Comparison of ENCODE assay signal across 16 cellular contexts in genomic region chr2:10575566-10576300, GRCh38.
A peak's percentile ranks its signal among the peaks of the same experiment; 100 is the strongest.
DNase-seq lines count a peak whose midpoint lies in the region; ATAC-seq, FAIRE-seq and TF ChIP-seq lines count a peak whose summit lies in the region.
"Had no signal": no experiment of that assay in that cellular context is flagged by ENCODE, and none has a peak within 500 bp of the region (broad histone marks: within the 10 kb centered on the region; RNA-seq: fewer than 3 reads in every experiment).

No MANE protein-coding gene starts in this region.

- FAIRE-seq in D721Med (lab: Jason Lieb, UNC), result no peak

- intact Hi-C loops in gastrocnemius medialis (cut with DNase I; ENCODE audit: low total_unique reads), result no loop called here
- intact Hi-C loops in activated T-helper 2 cell treated with anti-CD3 and anti-CD28 coated beads, Interferon-gamma antibody, Interleukin-2, Interleukin-4, amounts not matched to agents 10 μg/mL and 5 μg/mL and 100 μg/mL, durations not matched to agents 14 hours and 24 hours and 36 hours (cut with micrococcal nuclease), result no loop called here

- H3K4me3 Mint-ChIP-seq in activated T-helper 2 cell treated with anti-CD3 and anti-CD28 coated beads, Interferon-gamma antibody, Interleukin-2, Interleukin-4, amounts not matched to agents 10 μg/mL and 5 μg/mL and 100 μg/mL, durations not matched to agents 14 hours and 24 hours and 36 hours (ENCODE audit: low read depth), result no peak overlapping the region
- H3K4me3 Mint-ChIP-seq: memory B cell had no signal

- no peak for ATAC-seq in gastrocnemius medialis

- H3K4me3 ChIP-seq in AG04450 (ENCODE audit: low read depth, low read length), result no peak overlapping the region
- no peak overlapping the region for H3K4me3 ChIP-seq in WERI-Rb-1 (ENCODE audit: low read depth, low read length)
- no peak overlapping the region for H3K4me3 ChIP-seq in gastrocnemius medialis
- H3K4me3 ChIP-seq: colonic mucosa had no signal

- peaks cover 46% of the 10 kb centered on the region for H3K36me3 ChIP-seq in WERI-Rb-1
- peaks cover 0 to 41% of the 10 kb centered on the region in 2 donors for H3K36me3 ChIP-seq in gastrocnemius medialis
- H3K36me3 ChIP-seq: colonic mucosa had no signal

- H3K27me3 ChIP-seq in AG04450 (ENCODE audit: control insufficient read depth, insufficient read depth, low read length) (no peaks in the 10 kb centered on the region), WERI-Rb-1 (ENCODE audit: insufficient read depth, low read depth, severe bottlenecking) (no peaks in the 10 kb centered on the region), gastrocnemius medialis (no peaks in the 10 kb centered on the region)
- H3K27me3 ChIP-seq: colonic mucosa had no signal

- no peak for TF ChIP-seq POLR2A in gastrocnemius medialis (IDR thresholded peaks at IDR 0.05)

- H3K4me1 Mint-ChIP-seq in activated T-helper 2 cell treated with anti-CD3 and anti-CD28 coated beads, Interferon-gamma antibody, Interleukin-2, Interleukin-4, amounts not matched to agents 10 μg/mL and 5 μg/mL and 100 μg/mL, durations not matched to agents 14 hours and 24 hours and 36 hours (ENCODE audit: low read depth), result peaks cover 16% of the 10 kb centered on the region
- H3K4me1 Mint-ChIP-seq: memory B cell had no signal

- peak; percentile 30 for DNase-seq in AG04450 (ENCODE audit: low read depth, low spot score)
- DNase-seq in HS-5 (ENCODE audit: low read depth), result peak; percentile 93
- peak; percentile 4 for DNase-seq in amniotic stem cell (lab: John Stamatoyannopoulos, UW)
- peak; percentile 89 for DNase-seq in iris pigment epithelial cell (ENCODE audit: low read depth)
- no peak for DNase-seq in WERI-Rb-1
- no peak for DNase-seq in gastrocnemius medialis
- DNase-seq in D721Med (ENCODE audit: insufficient read length, low spot score), result no peak
- no peak for DNase-seq in activated T-helper 2 cell treated with anti-CD3 and anti-CD28 coated beads, Interferon-gamma antibody, Interleukin-2, Interleukin-4, amounts not matched to agents 10 μg/mL and 5 μg/mL and 100 μg/mL, durations not matched to agents 14 hours and 24 hours and 36 hours (ENCODE audit: low spot score)
- DNase-seq: activated CD4-positive, alpha-beta T cell treated with anti-CD3 and anti-CD28 coated beads, Interleukin-2, amount 50 U/mL, for 1 hour; activated naive CD4-positive, alpha-beta T cell; colonic mucosa; GOT3; NCI-H446 treated with DMSO at 0.1 percent for 48 hours had no signal

- H3K9me3 ChIP-seq in AG04450 (ENCODE audit: control insufficient read depth, insufficient read depth, low read length) (no peaks in the 10 kb centered on the region), WERI-Rb-1 (ENCODE audit: severe bottlenecking) (no peaks in the 10 kb centered on the region), gastrocnemius medialis (no peaks in the 10 kb centered on the region)
- H3K9me3 ChIP-seq: colonic mucosa had no signal

- H3K9me3 Mint-ChIP-seq in activated T-helper 2 cell treated with anti-CD3 and anti-CD28 coated beads, Interferon-gamma antibody, Interleukin-2, Interleukin-4, amounts not matched to agents 10 μg/mL and 5 μg/mL and 100 μg/mL, durations not matched to agents 14 hours and 24 hours and 36 hours, result no peaks in the 10 kb centered on the region
- H3K9me3 Mint-ChIP-seq: memory B cell had no signal

- H3K36me3 Mint-ChIP-seq in activated T-helper 2 cell treated with anti-CD3 and anti-CD28 coated beads, Interferon-gamma antibody, Interleukin-2, Interleukin-4, amounts not matched to agents 10 μg/mL and 5 μg/mL and 100 μg/mL, durations not matched to agents 14 hours and 24 hours and 36 hours (ENCODE audit: low read depth), result peaks cover 59% of the 10 kb centered on the region

- no peaks in the 10 kb centered on the region for H3K27me3 Mint-ChIP-seq in activated T-helper 2 cell treated with anti-CD3 and anti-CD28 coated beads, Interferon-gamma antibody, Interleukin-2, Interleukin-4, amounts not matched to agents 10 μg/mL and 5 μg/mL and 100 μg/mL, durations not matched to agents 14 hours and 24 hours and 36 hours (ENCODE audit: low read depth)
- H3K27me3 Mint-ChIP-seq: memory B cell, progenitor cell of endocrine pancreas had no signal

- no peak overlapping the region for H3K27ac ChIP-seq in AG04450 (ENCODE audit: low read depth, low read length)
- H3K27ac ChIP-seq in WERI-Rb-1, result no peak overlapping the region
- H3K27ac ChIP-seq in gastrocnemius medialis, result no peak overlapping the region
- H3K27ac ChIP-seq: C4-2B, colonic mucosa had no signal

- CTCF ChIA-PET in AG04450 (lab: Charles Lee), result no interaction called here

- TF ChIP-seq CTCF in AG04450 (IDR thresholded peaks at IDR 0.05; ENCODE audit: low read depth, low read length) (no peak), WERI-Rb-1 (IDR thresholded peaks at IDR 0.05; ENCODE audit: low read depth, low read length) (no peak), gastrocnemius medialis (IDR thresholded peaks at IDR 0.05 in 4 of 5, conservative IDR thresholded peaks at IDR 0.05 in 1 of 5) (no peak), D721Med (IDR thresholded peaks at IDR 0.05; ENCODE audit: insufficient read depth, missing control alignments) (no peak)

- POLR2A ChIA-PET in AG04450 (lab: Yijun Ruan, JAX), result no interaction called here

- peaks cover 0 to 6% of the 10 kb centered on the region in 2 donors for H3K4me1 ChIP-seq in gastrocnemius medialis
- H3K4me1 ChIP-seq: colonic mucosa had no signal

- H3K27ac Mint-ChIP-seq in activated T-helper 2 cell treated with anti-CD3 and anti-CD28 coated beads, Interferon-gamma antibody, Interleukin-2, Interleukin-4, amounts not matched to agents 10 μg/mL and 5 μg/mL and 100 μg/mL, durations not matched to agents 14 hours and 24 hours and 36 hours, result no peak overlapping the region
- H3K27ac Mint-ChIP-seq: memory B cell, progenitor cell of endocrine pancreas had no signal

- in situ Hi-C loops in gastrocnemius medialis (cut with MboI; ENCODE audit: low sequenced_read_pairs in 4 of 4), result no loop called here

Comparison
In these comparisons a context has a peak if more than half of its experiments do, and no peak if none do; other contexts are left out.
1. DNase-seq: peak in AG04450 (single experiment), HS-5 (single experiment), amniotic stem cell (single experiment) and iris pigment epithelial cell (single experiment); none in WERI-Rb-1 (single experiment), gastrocnemius medialis (0 of 2), D721Med (single experiment) and activated T-helper 2 cell treated with anti-CD3 and anti-CD28 coated beads, Interferon-gamma antibody, Interleukin-2, Interleukin-4, amounts not matched to agents 10 μg/mL and 5 μg/mL and 100 μg/mL, durations not matched to agents 14 hours and 24 hours and 36 hours (single experiment).